Comparison of ENCODE assay signal across 1 cellular context in genomic region chr1:172178846-172179245, GRCh38.
TF ChIP-seq lines count a peak whose summit lies in the region.

No MANE protein-coding gene starts in this region.

TF ChIP-seq in GM12878, 131 proteins besides CTCF, POLR2A, EP300 and RAD21 (continued from another document):
- TF ChIP-seq PRDM15 (CRISPR knock-in tag; IDR thresholded peaks at IDR 0.05) (no peak), MEF2A (IDR thresholded peaks at IDR 0.05; ENCODE audit: insufficient read depth, low read depth, low read length) (no peak), IRF4 (IDR thresholded peaks at IDR 0.05; ENCODE audit: low read depth, low read length) (no peak), NR2C2 (IDR thresholded peaks at IDR 0.05; ENCODE audit: borderline replicate concordance, control insufficient read depth, insufficient read length, low read depth) (no peak)
TF ChIP-seq in GM12878: peak in this region for 0.
